Comparison of ENCODE assay signal across 8 cellular contexts in genomic region chr19:18700501-18701249, GRCh38.
DNase-seq lines count a peak whose midpoint lies in the region; ATAC-seq and TF ChIP-seq lines count a peak whose summit lies in the region.

No MANE protein-coding gene starts in this region.

- no peak overlapping the region for H3K27ac ChIP-seq in muscle layer of duodenum (ENCODE audit: low read length)

- H3K9me3 ChIP-seq in muscle layer of duodenum (ENCODE audit: control insufficient read depth in 1 of 2, low read length in 2 of 2), result no peaks in the 10 kb centered on the region

- H3K36me3 ChIP-seq in muscle layer of duodenum (ENCODE audit: control insufficient read depth in 1 of 2, insufficient read depth in 2 of 2, low read length in 2 of 2), result no peaks in the 10 kb centered on the region

- H3K27me3 ChIP-seq in muscle layer of duodenum (ENCODE audit: low read depth, low read length), result no peaks in the 10 kb centered on the region

- H3K4me1 ChIP-seq in muscle layer of duodenum (ENCODE audit: control insufficient read depth in 1 of 2, insufficient read depth in 2 of 2, low read length in 2 of 2), result peaks cover 0 to 14% of the 10 kb centered on the region in 2 donors

- DNase-seq in NCI-H524 (lab: John Stamatoyannopoulos, UW) (peak; percentile 96 to 97), epidermal melanocyte (ENCODE audit: insufficient read length, low spot score) (peak; percentile 65)
- DNase-seq in activated CD8-positive, alpha-beta memory T cell treated with anti-CD3 and anti-CD28 coated beads, Interleukin-2, amount 50 U/mL, for 48 hours, result peak; percentile 84
- DNase-seq in stimulated activated CD8-positive, alpha-beta memory T cell treated with anti-CD3 and anti-CD28 coated beads, Interleukin-7, amount 100 ng/mL, for 24 hours (ENCODE audit: low read depth), result peak; percentile 46

- H3K4me3 ChIP-seq in GM12875 (ENCODE audit: low read depth, low read length) (peak overlapping the region; percentile 48), muscle layer of duodenum (ENCODE audit: low read depth in 1 of 2, low read length in 2 of 2) (peak overlapping the region; percentile 66 to 79)

- peak; percentile 54 for ATAC-seq in HG02884 (IDR thresholded peaks at IDR 0.05; ENCODE audit: unreplicated experiment)
- no peak for ATAC-seq in GM19328 (IDR thresholded peaks at IDR 0.05; ENCODE audit: unreplicated experiment)

- no peak for TF ChIP-seq CTCF in GM12875 (IDR thresholded peaks at IDR 0.05; ENCODE audit: borderline replicate concordance, insufficient read depth, low read depth, low read length)

Comparison
In these comparisons a context has a peak if more than half of its experiments do, and no peak if none do; other contexts are left out.
1. DNase-seq: peak in every context shown above with its lines; median percentile 96 in NCI-H524; 84 in activated CD8-positive, alpha-beta memory T cell treated with anti-CD3 and anti-CD28 coated beads, Interleukin-2, amount 50 U/mL, for 48 hours; 65 in epidermal melanocyte; 46 in stimulated activated CD8-positive, alpha-beta memory T cell treated with anti-CD3 and anti-CD28 coated beads, Interleukin-7, amount 100 ng/mL, for 24 hours.